ENCODE assay signal across 8 cellular contexts in genomic region chr5:138213161-138214029, GRCh38. TPM values are rescaled to one million over a fixed set of nuclear protein-coding genes. Genes with fewer than 3 reads are reported as not detected.
DNase-seq lines count a peak whose midpoint lies in the region; ATAC-seq and TF ChIP-seq lines count a peak whose summit lies in the region.

A gene with protein sequence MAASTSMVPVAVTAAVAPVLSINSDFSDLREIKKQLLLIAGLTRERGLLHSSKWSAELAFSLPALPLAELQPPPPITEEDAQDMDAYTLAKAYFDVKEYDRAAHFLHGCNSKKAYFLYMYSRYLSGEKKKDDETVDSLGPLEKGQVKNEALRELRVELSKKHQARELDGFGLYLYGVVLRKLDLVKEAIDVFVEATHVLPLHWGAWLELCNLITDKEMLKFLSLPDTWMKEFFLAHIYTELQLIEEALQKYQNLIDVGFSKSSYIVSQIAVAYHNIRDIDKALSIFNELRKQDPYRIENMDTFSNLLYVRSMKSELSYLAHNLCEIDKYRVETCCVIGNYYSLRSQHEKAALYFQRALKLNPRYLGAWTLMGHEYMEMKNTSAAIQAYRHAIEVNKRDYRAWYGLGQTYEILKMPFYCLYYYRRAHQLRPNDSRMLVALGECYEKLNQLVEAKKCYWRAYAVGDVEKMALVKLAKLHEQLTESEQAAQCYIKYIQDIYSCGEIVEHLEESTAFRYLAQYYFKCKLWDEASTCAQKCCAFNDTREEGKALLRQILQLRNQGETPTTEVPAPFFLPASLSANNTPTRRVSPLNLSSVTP (minus strand): TSS chr5:138213323. CDS start chr5:138213312, 11 bp downstream.

- H3K9me3 Mint-ChIP-seq in T-helper 1 cell treated with Interleukin-12 subunit alpha and Interleukin-12 subunit beta and Interleukin-4 antibody, amounts not matched to agents 30 μg/mL and 1 μg/mL, for 36 hours, result no peaks in the 10 kb centered on the region

- peak within 1 kb of the TSS; percentile 90 for H3K4me3 ChIP-seq in upper lobe of right lung

- H3K4me1 Mint-ChIP-seq in T-helper 1 cell treated with Interleukin-12 subunit alpha and Interleukin-12 subunit beta and Interleukin-4 antibody, amounts not matched to agents 30 μg/mL and 1 μg/mL, for 36 hours (ENCODE audit: low read depth), result peaks cover 17% of the 10 kb centered on the region

- peak within 1 kb of the TSS; percentile 84 for H3K27ac ChIP-seq in upper lobe of right lung

- peaks cover 8% of the 10 kb centered on the region for H3K36me3 Mint-ChIP-seq in T-helper 1 cell treated with Interleukin-12 subunit alpha and Interleukin-12 subunit beta and Interleukin-4 antibody, amounts not matched to agents 30 μg/mL and 1 μg/mL, for 36 hours (ENCODE audit: low read depth)

- TF ChIP-seq CTCF in GM13977 (IDR thresholded peaks at IDR 0.05; ENCODE audit: extremely low read depth, insufficient read depth, missing control alignments), result no peak
- TF ChIP-seq CTCF in upper lobe of right lung (IDR thresholded peaks at IDR 0.05), result no peak

- H3K9me3 ChIP-seq in upper lobe of right lung, result no peaks in the 10 kb centered on the region

- H3K27me3 Mint-ChIP-seq in T-helper 1 cell treated with Interleukin-12 subunit alpha and Interleukin-12 subunit beta and Interleukin-4 antibody, amounts not matched to agents 30 μg/mL and 1 μg/mL, for 36 hours (ENCODE audit: low read depth), result no peaks in the 10 kb centered on the region

- intact Hi-C loops in left cardiac atrium (cut with DNase I) (no loop called here), posterior vena cava (cut with DNase I) (loop anchor here in 1 of 2 donors (10.0 kb wide), 1 partner anchor 201 kb away; no protein-coding TSS in a partner anchor), upper lobe of right lung (cut with DNase I) (no loop called here)

- H3K27me3 ChIP-seq in upper lobe of right lung, result no peaks in the 10 kb centered on the region

- in situ Hi-C loops in GM13977 (cut with MboI; ENCODE audit: low pct_unique_long_range_greater_than_20kb, low sequenced_read_pairs, unreplicated experiment), result no loop called here

- ATAC-seq in HG02884 (IDR thresholded peaks at IDR 0.05; ENCODE audit: unreplicated experiment) (peak; percentile 95), left cardiac atrium (peak; percentile 98 to 99), upper lobe of right lung (peak; percentile 99)

- H3K27ac Mint-ChIP-seq in T-helper 1 cell treated with Interleukin-12 subunit alpha and Interleukin-12 subunit beta and Interleukin-4 antibody, amounts not matched to agents 30 μg/mL and 1 μg/mL, for 36 hours, result peak within 1 kb of the TSS; percentile 96

- H3K36me3 ChIP-seq in upper lobe of right lung, result peaks cover 4% of the 10 kb centered on the region

- peak within 1 kb of the TSS; percentile 93 for H3K4me3 Mint-ChIP-seq in T-helper 1 cell treated with Interleukin-12 subunit alpha and Interleukin-12 subunit beta and Interleukin-4 antibody, amounts not matched to agents 30 μg/mL and 1 μg/mL, for 36 hours

- DNase-seq in GM13977 (ENCODE audit: low spot score), result peak; percentile 98
- peak; percentile 94 for DNase-seq in NCI-H1694 (lab: John Stamatoyannopoulos, UW)
- peak; percentile 94 for DNase-seq in amniotic stem cell (lab: John Stamatoyannopoulos, UW)
- peak; percentile 92 for DNase-seq in left cardiac atrium
- peak; percentile 97 for DNase-seq in posterior vena cava (ENCODE audit: low spot score)
- DNase-seq in upper lobe of right lung, result peak; percentile 91

- peaks cover 16% of the 10 kb centered on the region for H3K4me1 ChIP-seq in upper lobe of right lung

RNA-seq across cellular contexts. Expression of the gene that starts here (rescaled TPM):
- total RNA-seq in left cardiac atrium (10 to 100 TPM; 15.3 to 18.0 TPM), posterior vena cava (10 to 100 TPM; 14.0 to 18.0 TPM), upper lobe of right lung (19.3 TPM)

Comparison
In these comparisons a context has a peak if more than half of its experiments do, and no peak if none do; other contexts are left out.
1. Peak in every context shown above with its lines: DNase-seq, ATAC-seq, H3K4me3 ChIP-seq and H3K27ac ChIP-seq.